8 cellular contexts compared by ENCODE assay signal in genomic region chr1:166840309-166841302, GRCh38. TPM values are rescaled to one million over a fixed set of nuclear protein-coding genes. Genes with fewer than 3 reads are reported as not detected.
DNase-seq lines count a peak whose midpoint lies in the region; ATAC-seq and TF ChIP-seq lines count a peak whose summit lies in the region.

No MANE protein-coding gene starts in this region.

- H3K36me3 ChIP-seq in colonic mucosa (peaks cover 6% of the 10 kb centered on the region), mesodermal cell (ENCODE audit: control insufficient read depth, insufficient read depth, low read length) (peaks cover 50% of the 10 kb centered on the region), aorta (ENCODE audit: control insufficient read depth in 1 of 2, insufficient read depth in 2 of 2, low read length in 1 of 2) (peaks cover 0 to 7% of the 10 kb centered on the region in 2 donors)

- peak overlapping the region; percentile 71 to 82 for H3K9ac ChIP-seq in colonic mucosa (ENCODE audit: low read depth in 2 of 2, low read length in 2 of 2)

- H3K27me3 ChIP-seq in colonic mucosa (no peaks in the 10 kb centered on the region), aorta (ENCODE audit: control insufficient read depth in 1 of 2, insufficient read depth in 2 of 2, low read length in 1 of 2) (no peaks in the 10 kb centered on the region)

- DNase-seq in CMK (ENCODE audit: low read depth) (peak; percentile 97), NOMO-1 treated with DMSO at 0.1 percent for 48 hours (lab: John Stamatoyannopoulos, UW; ENCODE audit: unreplicated experiment) (peak; percentile 15), colonic mucosa (peak; percentile 41), aorta (no peak), iPS-NIHi11 (ENCODE audit: low spot score) (no peak), HPDE6-E6E7 (ENCODE audit: extremely low spot score) (no peak)

- peak overlapping the region; percentile 65 for H3K4me3 ChIP-seq in colonic mucosa
- peak overlapping the region; percentile 68 for H3K4me3 ChIP-seq in mesodermal cell (ENCODE audit: extremely low read depth, insufficient read depth, low read length, poor library complexity, severe bottlenecking)
- H3K4me3 ChIP-seq in aorta (ENCODE audit: low read length in 2 of 2) = peak overlapping the region; percentile 89 to 92

- H3K27ac ChIP-seq in colonic mucosa = peak overlapping the region; percentile 82
- peak overlapping the region; percentile 84 for H3K27ac ChIP-seq in mesodermal cell (ENCODE audit: low read depth, low read length, severe bottlenecking)
- H3K27ac ChIP-seq in aorta (ENCODE audit: low read depth in 1 of 2, low read length in 2 of 2) = peak overlapping the region; percentile 24 to 79

- no peaks in the 10 kb centered on the region for H3K9me3 ChIP-seq in colonic mucosa
- H3K9me3 ChIP-seq in mesodermal cell (ENCODE audit: control insufficient read depth, low read length) = no peaks in the 10 kb centered on the region
- H3K9me3 ChIP-seq in aorta (ENCODE audit: control insufficient read depth, low read length) = no peaks in the 10 kb centered on the region

- no peak for TF ChIP-seq CTCF in colonic mucosa (IDR thresholded peaks at IDR 0.05)

- 49 to 60% methylated on average over 10 to 13 of the region's 16 CpGs for WGBS in mesodermal cell (ENCODE audit: insufficient coverage in 2 of 2), 2 experiments
- WGBS in aorta, 2 donors = 12 to 15% methylated on average over 16 of the region's 16 CpGs

- ATAC-seq in aorta (ENCODE audit: low FRiP score) (no peak), HG03520 (IDR thresholded peaks at IDR 0.05; ENCODE audit: unreplicated experiment) (no peak)

- H3K4me1 ChIP-seq in colonic mucosa (peaks cover 22% of the 10 kb centered on the region), mesodermal cell (ENCODE audit: control insufficient read depth, insufficient read depth, low read length, poor library complexity, severe bottlenecking) (peaks cover 60% of the 10 kb centered on the region), aorta (ENCODE audit: control insufficient read depth in 1 of 2, insufficient read depth in 2 of 2, low read length in 2 of 2) (peaks cover 6 to 8% of the 10 kb centered on the region in 2 donors)

- intact Hi-C loops in colonic mucosa (cut with DNase I) (no loop called here), aorta (cut with DNase I) (no loop called here)

RNA-seq across cellular contexts. Expression of gene POGK, which starts 1.3 kb away (rescaled TPM):
- total RNA-seq in colonic mucosa (10 to 100 TPM; 31.4 to 34.9 TPM), aorta (10 to 100 TPM; 38.0 to 40.4 TPM)
- polyA plus RNA-seq in mesodermal cell (2013, experiment 1 of 2) = 32.3 TPM
- 27.0 TPM for polyA plus RNA-seq in mesodermal cell (2013, experiment 2 of 2)
- polyA plus RNA-seq in aorta = 10 to 100 TPM; 11.5 to 13.8 TPM

RNA-seq across cellular contexts. Expression of gene TADA1, which starts 35.5 kb away (rescaled TPM):
- total RNA-seq in colonic mucosa = 10 to 100 TPM; 10.1 to 12.1 TPM
- 17.1 TPM for polyA plus RNA-seq in mesodermal cell (2013, experiment 1 of 2)
- 17.1 TPM for polyA plus RNA-seq in mesodermal cell (2013, experiment 2 of 2)
- 1 to 10 TPM; 7.0 to 9.4 TPM for total RNA-seq in aorta
- 1 to 10 TPM; 6.1 to 6.3 TPM for polyA plus RNA-seq in aorta

Comparison
In these comparisons a context has a peak if more than half of its experiments do, and no peak if none do; other contexts are left out.
1. DNase-seq: peak in CMK (single experiment), NOMO-1 treated with DMSO at 0.1 percent for 48 hours (single experiment) and colonic mucosa (single experiment); none in aorta (0 of 2), iPS-NIHi11 (single experiment) and HPDE6-E6E7 (single experiment).
2. Peak in every context shown above with its lines, with median percentiles within 50 percentile points of each other: H3K27ac ChIP-seq and H3K4me3 ChIP-seq.